20 cellular contexts compared by ENCODE assay signal in genomic region chr14:91517013-91517412, GRCh38.
"Had no signal": no experiment of that assay in that cellular context is flagged by ENCODE, and none has a peak within 500 bp of the region (broad histone marks: within the 10 kb centered on the region; RNA-seq: fewer than 3 reads in every experiment).

No MANE protein-coding gene starts in this region.

- H3K9me3 Mint-ChIP-seq: stimulated activated memory B cell treated with anti-CD40 and anti-IgM and Interleukin-4, amounts not matched to agents 10 μg/mL and 1 μg/mL and 100 μg/mL, for 72 hours; stimulated activated naive CD8-positive, alpha-beta T cell treated with anti-CD3 and anti-CD28 coated beads, Interleukin-15, Interleukin-2, amounts not matched to agents 100 ng/mL and 50 ng/mL, for 24 hours had no signal

- FAIRE-seq: endometrium, frontal cortex, pancreas, small intestine had no signal

- H3K27me3 Mint-ChIP-seq: progenitor cell of endocrine pancreas; stimulated activated memory B cell treated with anti-CD40 and anti-IgM and Interleukin-4, amounts not matched to agents 10 μg/mL and 1 μg/mL and 100 μg/mL, for 72 hours had no signal

- H3K4me1 Mint-ChIP-seq: naive B cell; nephron; stimulated activated memory B cell treated with anti-CD40 and anti-IgM and Interleukin-4, amounts not matched to agents 10 μg/mL and 1 μg/mL and 100 μg/mL, for 72 hours had no signal

- H3K27ac Mint-ChIP-seq: nephron; progenitor cell of endocrine pancreas; stimulated activated memory B cell treated with anti-CD40 and anti-IgM and Interleukin-4, amounts not matched to agents 10 μg/mL and 1 μg/mL and 100 μg/mL, for 72 hours; stimulated activated naive CD8-positive, alpha-beta T cell treated with anti-CD3 and anti-CD28 coated beads, Interleukin-15, Interleukin-2, amounts not matched to agents 100 ng/mL and 50 ng/mL, for 24 hours had no signal

- DNase-seq: cortex of kidney; effector memory CD4-positive, alpha-beta T cell; heart left ventricle; hippocampal formation; kidney glomerular epithelial cell; mesendoderm; naive B cell; occipital lobe; pancreas; right cardiac atrium; small intestine; stimulated activated CD4-positive, alpha-beta T cell treated with anti-CD3 and anti-CD28 coated beads, Interleukin-4, amount 100 ng/mL, for 1 hour; testis had no signal

- H3K4me3 Mint-ChIP-seq: naive B cell; nephron; stimulated activated memory B cell treated with anti-CD40 and anti-IgM and Interleukin-4, amounts not matched to agents 10 μg/mL and 1 μg/mL and 100 μg/mL, for 72 hours; stimulated activated naive CD8-positive, alpha-beta T cell treated with anti-CD3 and anti-CD28 coated beads, Interleukin-15, Interleukin-2, amounts not matched to agents 100 ng/mL and 50 ng/mL, for 24 hours had no signal

- ATAC-seq: esophagus mucosa; heart left ventricle; pancreas; right cardiac atrium; stimulated activated memory B cell treated with anti-CD40 and anti-IgM and Interleukin-4, amounts not matched to agents 10 μg/mL and 1 μg/mL and 100 μg/mL, for 72 hours had no signal
